20 cellular contexts compared by ENCODE assay signal in the genomic region with DNA sequence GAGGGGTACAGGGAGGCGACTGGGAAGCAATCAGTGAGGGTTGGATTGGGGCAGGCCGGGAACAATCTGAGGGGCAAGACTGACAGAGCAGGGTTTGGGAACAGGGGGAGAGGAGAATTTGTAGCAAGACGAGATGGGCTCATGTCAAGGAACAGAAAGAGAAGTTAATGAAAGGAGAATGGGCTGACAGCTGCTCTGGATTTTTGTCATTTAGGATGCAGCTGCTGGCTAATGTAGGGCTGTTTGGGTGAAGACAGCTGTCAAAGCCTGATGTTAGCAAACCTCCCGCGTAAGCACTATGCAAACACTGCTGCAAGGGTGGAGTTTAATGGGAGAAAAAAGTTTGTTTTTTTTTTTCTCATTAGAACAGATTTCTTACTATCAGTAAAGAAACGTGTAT.
DNase-seq lines count a peak whose midpoint lies in the region; ATAC-seq and TF ChIP-seq lines count a peak whose summit lies in the region.
"Had no signal": no experiment of that assay in that cellular context is flagged by ENCODE, and none has a peak within 500 bp of the region (broad histone marks: within the 10 kb centered on the region; RNA-seq: fewer than 3 reads in every experiment).

No MANE protein-coding gene starts in this region.

- no peaks in the 10 kb centered on the region for H3K36me3 ChIP-seq in OCI-LY3 (replicated peaks; ENCODE audit: low read depth, low read length)
- no peaks in the 10 kb centered on the region for H3K36me3 ChIP-seq in transverse colon

- no peaks in the 10 kb centered on the region for H3K9me3 ChIP-seq in OCI-LY3 (ENCODE audit: insufficient read depth, low read length)
- H3K9me3 ChIP-seq in transverse colon, result no peaks in the 10 kb centered on the region
- H3K9me3 ChIP-seq: A549 had no signal

- intact Hi-C loops in transverse colon (cut with DNase I; ENCODE audit: low total_unique reads), result no loop called here

- 0 out of 2 replicates have a peak overlapping the region, but pooled peaks have one; percentile 11 for H2AFZ ChIP-seq in OCI-LY3 (ENCODE audit: low read depth, low read length)
- H2AFZ ChIP-seq: PC-9 had no signal

- no peak for TF ChIP-seq EP300 in transverse colon (IDR thresholded peaks at IDR 0.05; ENCODE audit: low read depth)

- no peak overlapping the region for H3K27ac ChIP-seq in OCI-LY3 (ENCODE audit: low read length)
- no peak overlapping the region for H3K27ac ChIP-seq in transverse colon
- H3K27ac ChIP-seq: A549, C4-2B, PC-9 had no signal

- no peaks in the 10 kb centered on the region for H4K20me1 ChIP-seq in OCI-LY3 (ENCODE audit: insufficient read depth, low read length)

- H3K27me3 ChIP-seq in OCI-LY3 (ENCODE audit: low read depth, low read length) (no peaks in the 10 kb centered on the region), transverse colon (no peaks in the 10 kb centered on the region)

- TF ChIP-seq POLR2A in transverse colon (IDR thresholded peaks at IDR 0.05), result no peak

- 44 to 53% methylated on average over 6 of the region's 6 CpGs for WGBS in transverse colon (ENCODE audit: low coverage in 1 of 2), 2 donors

- H3K4me3 ChIP-seq in OCI-LY3 (ENCODE audit: low read length) (no peak overlapping the region), transverse colon (no peak overlapping the region)
- H3K4me3 ChIP-seq: A549, PC-9 had no signal

- ATAC-seq in HG03097 (IDR thresholded peaks at IDR 0.05; ENCODE audit: low FRiP score, unreplicated experiment), result no peak
- ATAC-seq: A549; CD8-positive, alpha-beta T cell; Right ventricle myocardium inferior had no signal

- no peak overlapping the region; the same call in 1 of the 2 replicates for H3K4me2 ChIP-seq in OCI-LY3 (ENCODE audit: low read length)
- H3K4me2 ChIP-seq: A549, PC-9 had no signal

- no peak for TF ChIP-seq CTCF in OCI-LY3 (IDR thresholded peaks at IDR 0.05; ENCODE audit: low read depth, low read length)
- no peak for TF ChIP-seq CTCF in transverse colon (IDR thresholded peaks at IDR 0.05)

- H3K4me1 ChIP-seq in OCI-LY3 (ENCODE audit: low read length) (peaks cover 7% of the 10 kb centered on the region), transverse colon (no peaks in the 10 kb centered on the region)
- H3K4me1 ChIP-seq: A549 had no signal

- no peaks in the 10 kb centered on the region for H3K79me2 ChIP-seq in OCI-LY3 (ENCODE audit: low read length)

- H3K9ac ChIP-seq in OCI-LY3 (ENCODE audit: low read length), result no peak overlapping the region

- DNase-seq in NCI-H510A treated with DMSO at 0.1 percent for 48 hours (lab: John Stamatoyannopoulos, UW) (peak; percentile 33), NCI-H510A (lab: John Stamatoyannopoulos, UW) (no peak), COLO668 (lab: John Stamatoyannopoulos, UW; ENCODE audit: unreplicated experiment) (peak; percentile 19), left kidney (ENCODE audit: low read depth, low spot score) (peak; percentile 11), transverse colon (no peak), NCI-H2081 treated with DMSO at 0.1 percent for 48 hours (lab: John Stamatoyannopoulos, UW) (no peak)
- DNase-seq: CD8-positive, alpha-beta T cell; DMS 273 treated with DMSO at 0.1 percent for 48 hours; HCEC 1CT; KBM-7; MV-4-11; NCI-H1694 treated with DMSO at 0.1 percent for 48 hours; NCI-H2081; PC-9; T-helper 9 cell had no signal

- in situ Hi-C loops in transverse colon (cut with MboI; ENCODE audit: low pct_ligation_motif_present in 1 of 4, low pct_unique_long_range_greater_than_20kb in 1 of 4, low sequenced_read_pairs in 3 of 4), result no loop called here

Comparison
In these comparisons a context has a peak if more than half of its experiments do, and no peak if none do; other contexts are left out.
1. DNase-seq: peak in NCI-H510A treated with DMSO at 0.1 percent for 48 hours (single experiment), COLO668 (single experiment) and left kidney (single experiment); none in NCI-H510A (single experiment), transverse colon (single experiment) and NCI-H2081 treated with DMSO at 0.1 percent for 48 hours (single experiment).